Comparison of ENCODE assay signal across 1 cellular context in the genomic region with DNA sequence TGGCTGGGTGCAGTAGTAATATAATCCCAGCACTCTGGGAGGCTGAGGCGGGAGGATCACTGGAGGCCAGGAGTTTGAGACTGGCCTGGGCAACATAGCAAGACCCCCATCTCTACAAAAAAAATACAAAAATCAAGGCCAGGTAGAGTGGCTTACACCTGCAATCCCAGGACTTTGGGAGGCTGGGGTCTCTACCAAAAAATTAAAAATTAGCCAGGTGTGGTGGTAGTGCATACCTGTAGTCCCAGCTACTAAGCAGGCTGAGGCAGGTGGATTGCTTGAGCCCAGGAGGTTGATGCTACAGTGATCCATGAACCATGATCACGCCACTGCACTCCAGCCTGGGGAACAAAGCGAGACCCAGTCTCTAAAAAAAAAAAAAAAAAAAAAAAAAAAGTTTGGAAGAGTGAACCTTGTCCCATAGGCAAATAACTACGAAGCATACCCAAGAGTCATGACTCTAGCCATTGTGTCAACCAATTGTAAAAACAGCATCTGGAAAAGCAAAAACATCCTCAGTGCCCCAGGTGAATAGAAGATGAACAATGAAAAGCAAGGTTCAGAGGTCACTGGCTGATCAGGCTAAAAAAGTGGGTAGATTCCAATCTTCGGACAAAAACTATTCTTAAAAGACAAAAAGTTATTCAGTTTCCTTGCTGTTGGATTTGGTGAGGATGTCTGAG.
A peak's percentile ranks its signal among the peaks of the same experiment; 100 is the strongest.
TF ChIP-seq lines count a peak whose summit lies in the region.

No MANE protein-coding gene starts in this region.

TF ChIP-seq in HepG2, 621 proteins besides CTCF, POLR2A, EP300 and RAD21 (continued from another document and continues in another):
- TF ChIP-seq, protein P1, sequence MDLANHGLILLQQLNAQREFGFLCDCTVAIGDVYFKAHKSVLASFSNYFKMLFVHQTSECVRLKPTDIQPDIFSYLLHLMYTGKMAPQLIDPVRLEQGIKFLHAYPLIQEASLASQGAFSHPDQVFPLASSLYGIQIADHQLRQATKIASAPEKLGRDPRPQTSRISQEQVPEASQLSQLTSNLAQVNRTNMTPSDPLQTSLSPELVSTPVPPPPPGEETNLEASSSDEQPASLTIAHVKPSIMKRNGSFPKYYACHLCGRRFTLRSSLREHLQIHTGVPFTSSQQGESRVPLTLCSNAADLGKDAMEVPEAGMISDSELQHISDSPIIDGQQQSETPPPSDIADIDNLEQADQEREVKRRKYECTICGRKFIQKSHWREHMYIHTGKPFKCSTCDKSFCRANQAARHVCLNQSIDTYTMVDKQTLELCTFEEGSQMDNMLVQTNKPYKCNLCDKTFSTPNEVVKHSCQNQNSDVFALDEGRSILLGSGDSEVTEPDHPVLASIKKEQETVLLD (CRISPR knock-in tag; IDR thresholded peaks at IDR 0.05; ENCODE audit: low read depth): no peak
- TF ChIP-seq MATR3 (CRISPR knock-in tag; IDR thresholded peaks at IDR 0.05): no peak
- TF ChIP-seq, protein P2, sequence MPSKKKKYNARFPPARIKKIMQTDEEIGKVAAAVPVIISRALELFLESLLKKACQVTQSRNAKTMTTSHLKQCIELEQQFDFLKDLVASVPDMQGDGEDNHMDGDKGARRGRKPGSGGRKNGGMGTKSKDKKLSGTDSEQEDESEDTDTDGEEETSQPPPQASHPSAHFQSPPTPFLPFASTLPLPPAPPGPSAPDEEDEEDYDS (CRISPR knock-in tag; IDR thresholded peaks at IDR 0.05): no peak
- TF ChIP-seq KMT2A (CRISPR knock-in tag; IDR thresholded peaks at IDR 0.05): no peak
- no peak for TF ChIP-seq RFXANK (CRISPR knock-in tag; IDR thresholded peaks at IDR 0.05)
- TF ChIP-seq GABPB1 (CRISPR knock-in tag; IDR thresholded peaks at IDR 0.05): no peak
- TF ChIP-seq, protein P3, sequence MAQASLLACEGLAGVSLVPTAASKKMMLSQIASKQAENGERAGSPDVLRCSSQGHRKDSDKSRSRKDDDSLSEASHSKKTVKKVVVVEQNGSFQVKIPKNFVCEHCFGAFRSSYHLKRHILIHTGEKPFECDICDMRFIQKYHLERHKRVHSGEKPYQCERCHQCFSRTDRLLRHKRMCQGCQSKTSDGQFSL (CRISPR knock-in tag; IDR thresholded peaks at IDR 0.05): no peak
- no peak for TF ChIP-seq HES4 (CRISPR knock-in tag; IDR thresholded peaks at IDR 0.05; ENCODE audit: borderline replicate concordance)
- no peak for TF ChIP-seq TAF15 (IDR thresholded peaks at IDR 0.05; ENCODE audit: low read depth, low read length, poor library complexity, severe bottlenecking)
- no peak for TF ChIP-seq BRCA1 (CRISPR knock-in tag; IDR thresholded peaks at IDR 0.05)
- peak; percentile 38; the same call in 1 of the 2 replicates for TF ChIP-seq ZKSCAN8 (CRISPR knock-in tag; IDR thresholded peaks at IDR 0.05; ENCODE audit: borderline replicate concordance)
- TF ChIP-seq ERF (CRISPR knock-in tag; IDR thresholded peaks at IDR 0.05): peak; percentile 56
- no peak for TF ChIP-seq MBD4 (IDR thresholded peaks at IDR 0.05; ENCODE audit: borderline replicate concordance, low read length)
- no peak for TF ChIP-seq KAT7 (CRISPR knock-in tag; IDR thresholded peaks at IDR 0.05; ENCODE audit: borderline replicate concordance)
- TF ChIP-seq, protein P4, sequence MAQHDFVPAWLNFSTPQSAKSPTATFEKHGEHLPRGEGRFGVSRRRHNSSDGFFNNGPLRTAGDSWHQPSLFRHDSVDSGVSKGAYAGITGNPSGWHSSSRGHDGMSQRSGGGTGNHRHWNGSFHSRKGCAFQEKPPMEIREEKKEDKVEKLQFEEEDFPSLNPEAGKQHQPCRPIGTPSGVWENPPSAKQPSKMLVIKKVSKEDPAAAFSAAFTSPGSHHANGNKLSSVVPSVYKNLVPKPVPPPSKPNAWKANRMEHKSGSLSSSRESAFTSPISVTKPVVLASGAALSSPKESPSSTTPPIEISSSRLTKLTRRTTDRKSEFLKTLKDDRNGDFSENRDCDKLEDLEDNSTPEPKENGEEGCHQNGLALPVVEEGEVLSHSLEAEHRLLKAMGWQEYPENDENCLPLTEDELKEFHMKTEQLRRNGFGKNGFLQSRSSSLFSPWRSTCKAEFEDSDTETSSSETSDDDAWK (CRISPR knock-in tag; IDR thresholded peaks at IDR 0.05): no peak
- no peak for TF ChIP-seq HNRNPUL1 (IDR thresholded peaks at IDR 0.05; ENCODE audit: low read depth, low read length)
- TF ChIP-seq DPF2 (CRISPR knock-in tag; IDR thresholded peaks at IDR 0.05; ENCODE audit: borderline replicate concordance, low read depth): no peak
- TF ChIP-seq KDM3A (CRISPR knock-in tag; IDR thresholded peaks at IDR 0.05; ENCODE audit: low read depth): no peak
- TF ChIP-seq STAT5B (CRISPR knock-in tag; IDR thresholded peaks at IDR 0.05): no peak
- no peak for TF ChIP-seq ARID2 (CRISPR knock-in tag; IDR thresholded peaks at IDR 0.05; ENCODE audit: borderline replicate concordance)
- TF ChIP-seq SIN3B (IDR thresholded peaks at IDR 0.05; ENCODE audit: low read length): no peak
- peak; percentile 67 for TF ChIP-seq PPARG (CRISPR knock-in tag; conservative IDR thresholded peaks at IDR 0.05)
- TF ChIP-seq, protein P5, sequence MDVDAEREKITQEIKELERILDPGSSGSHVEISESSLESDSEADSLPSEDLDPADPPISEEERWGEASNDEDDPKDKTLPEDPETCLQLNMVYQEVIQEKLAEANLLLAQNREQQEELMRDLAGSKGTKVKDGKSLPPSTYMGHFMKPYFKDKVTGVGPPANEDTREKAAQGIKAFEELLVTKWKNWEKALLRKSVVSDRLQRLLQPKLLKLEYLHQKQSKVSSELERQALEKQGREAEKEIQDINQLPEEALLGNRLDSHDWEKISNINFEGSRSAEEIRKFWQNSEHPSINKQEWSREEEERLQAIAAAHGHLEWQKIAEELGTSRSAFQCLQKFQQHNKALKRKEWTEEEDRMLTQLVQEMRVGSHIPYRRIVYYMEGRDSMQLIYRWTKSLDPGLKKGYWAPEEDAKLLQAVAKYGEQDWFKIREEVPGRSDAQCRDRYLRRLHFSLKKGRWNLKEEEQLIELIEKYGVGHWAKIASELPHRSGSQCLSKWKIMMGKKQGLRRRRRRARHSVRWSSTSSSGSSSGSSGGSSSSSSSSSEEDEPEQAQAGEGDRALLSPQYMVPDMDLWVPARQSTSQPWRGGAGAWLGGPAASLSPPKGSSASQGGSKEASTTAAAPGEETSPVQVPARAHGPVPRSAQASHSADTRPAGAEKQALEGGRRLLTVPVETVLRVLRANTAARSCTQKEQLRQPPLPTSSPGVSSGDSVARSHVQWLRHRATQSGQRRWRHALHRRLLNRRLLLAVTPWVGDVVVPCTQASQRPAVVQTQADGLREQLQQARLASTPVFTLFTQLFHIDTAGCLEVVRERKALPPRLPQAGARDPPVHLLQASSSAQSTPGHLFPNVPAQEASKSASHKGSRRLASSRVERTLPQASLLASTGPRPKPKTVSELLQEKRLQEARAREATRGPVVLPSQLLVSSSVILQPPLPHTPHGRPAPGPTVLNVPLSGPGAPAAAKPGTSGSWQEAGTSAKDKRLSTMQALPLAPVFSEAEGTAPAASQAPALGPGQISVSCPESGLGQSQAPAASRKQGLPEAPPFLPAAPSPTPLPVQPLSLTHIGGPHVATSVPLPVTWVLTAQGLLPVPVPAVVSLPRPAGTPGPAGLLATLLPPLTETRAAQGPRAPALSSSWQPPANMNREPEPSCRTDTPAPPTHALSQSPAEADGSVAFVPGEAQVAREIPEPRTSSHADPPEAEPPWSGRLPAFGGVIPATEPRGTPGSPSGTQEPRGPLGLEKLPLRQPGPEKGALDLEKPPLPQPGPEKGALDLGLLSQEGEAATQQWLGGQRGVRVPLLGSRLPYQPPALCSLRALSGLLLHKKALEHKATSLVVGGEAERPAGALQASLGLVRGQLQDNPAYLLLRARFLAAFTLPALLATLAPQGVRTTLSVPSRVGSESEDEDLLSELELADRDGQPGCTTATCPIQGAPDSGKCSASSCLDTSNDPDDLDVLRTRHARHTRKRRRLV (CRISPR knock-in tag; IDR thresholded peaks at IDR 0.05): no peak; the same call in 1 of the 2 replicates
- TF ChIP-seq ZNF234 (CRISPR knock-in tag; conservative IDR thresholded peaks at IDR 0.05): no peak
- TF ChIP-seq, protein P6, sequence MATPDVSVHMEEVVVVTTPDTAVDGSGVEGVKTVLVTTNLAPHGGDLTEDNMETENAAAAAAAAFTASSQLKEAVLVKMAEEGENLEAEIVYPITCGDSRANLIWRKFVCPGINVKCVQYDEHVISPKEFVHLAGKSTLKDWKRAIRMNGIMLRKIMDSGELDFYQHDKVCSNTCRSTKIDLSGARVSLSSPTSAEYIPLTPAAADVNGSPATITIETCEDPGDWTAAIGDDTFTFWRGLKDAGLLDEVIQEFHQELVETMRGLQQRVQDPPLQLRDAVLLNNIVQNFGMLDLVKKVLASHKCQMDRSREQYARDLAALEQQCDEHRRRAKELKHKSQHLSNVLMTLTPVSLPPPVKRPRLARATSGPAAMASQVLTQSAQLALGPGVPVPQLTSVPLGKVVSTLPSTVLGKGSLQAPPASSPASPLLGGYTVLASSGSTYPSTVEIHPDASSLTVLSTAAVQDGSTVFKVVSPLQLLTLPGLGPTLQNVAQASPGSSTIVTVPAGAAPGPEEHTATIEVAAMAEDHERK (CRISPR knock-in tag; IDR thresholded peaks at IDR 0.05; ENCODE audit: low read depth): no peak
- TF ChIP-seq CEBPG (CRISPR knock-in tag; IDR thresholded peaks at IDR 0.05): peak; percentile 73
- no peak for TF ChIP-seq AKAP8 (CRISPR knock-in tag; IDR thresholded peaks at IDR 0.05)
- TF ChIP-seq, protein P7, sequence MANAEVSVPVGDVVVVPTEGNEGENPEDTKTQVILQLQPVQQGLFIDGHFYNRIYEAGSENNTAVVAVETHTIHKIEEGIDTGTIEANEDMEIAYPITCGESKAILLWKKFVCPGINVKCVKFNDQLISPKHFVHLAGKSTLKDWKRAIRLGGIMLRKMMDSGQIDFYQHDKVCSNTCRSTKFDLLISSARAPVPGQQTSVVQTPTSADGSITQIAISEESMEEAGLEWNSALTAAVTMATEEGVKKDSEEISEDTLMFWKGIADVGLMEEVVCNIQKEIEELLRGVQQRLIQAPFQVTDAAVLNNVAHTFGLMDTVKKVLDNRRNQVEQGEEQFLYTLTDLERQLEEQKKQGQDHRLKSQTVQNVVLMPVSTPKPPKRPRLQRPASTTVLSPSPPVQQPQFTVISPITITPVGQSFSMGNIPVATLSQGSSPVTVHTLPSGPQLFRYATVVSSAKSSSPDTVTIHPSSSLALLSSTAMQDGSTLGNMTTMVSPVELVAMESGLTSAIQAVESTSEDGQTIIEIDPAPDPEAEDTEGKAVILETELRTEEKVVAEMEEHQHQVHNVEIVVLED (CRISPR knock-in tag; IDR thresholded peaks at IDR 0.05; ENCODE audit: borderline replicate concordance): no peak
- TF ChIP-seq ATRX (CRISPR knock-in tag; IDR thresholded peaks at IDR 0.05; ENCODE audit: borderline replicate concordance): no peak
- TF ChIP-seq NFYB (CRISPR knock-in tag; IDR thresholded peaks at IDR 0.05): no peak
- no peak for TF ChIP-seq SUZ12 (IDR thresholded peaks at IDR 0.05; ENCODE audit: low read depth, low read length)
- TF ChIP-seq ZNF430 (CRISPR knock-in tag; IDR thresholded peaks at IDR 0.05): 0 out of 2 replicates have a peak, but pooled peaks have one; percentile 24
- no peak; the same call in 1 of the 2 replicates for TF ChIP-seq SMC3 (IDR thresholded peaks at IDR 0.05; ENCODE audit: low read length)
- TF ChIP-seq, protein P8, sequence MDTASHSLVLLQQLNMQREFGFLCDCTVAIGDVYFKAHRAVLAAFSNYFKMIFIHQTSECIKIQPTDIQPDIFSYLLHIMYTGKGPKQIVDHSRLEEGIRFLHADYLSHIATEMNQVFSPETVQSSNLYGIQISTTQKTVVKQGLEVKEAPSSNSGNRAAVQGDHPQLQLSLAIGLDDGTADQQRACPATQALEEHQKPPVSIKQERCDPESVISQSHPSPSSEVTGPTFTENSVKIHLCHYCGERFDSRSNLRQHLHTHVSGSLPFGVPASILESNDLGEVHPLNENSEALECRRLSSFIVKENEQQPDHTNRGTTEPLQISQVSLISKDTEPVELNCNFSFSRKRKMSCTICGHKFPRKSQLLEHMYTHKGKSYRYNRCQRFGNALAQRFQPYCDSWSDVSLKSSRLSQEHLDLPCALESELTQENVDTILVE (CRISPR knock-in tag; IDR thresholded peaks at IDR 0.05): peak; percentile 48; the same call in 1 of the 2 replicates
- TF ChIP-seq POLR2AphosphoS5 (IDR thresholded peaks at IDR 0.05; ENCODE audit: low read depth, low read length): no peak
- TF ChIP-seq, protein P9, sequence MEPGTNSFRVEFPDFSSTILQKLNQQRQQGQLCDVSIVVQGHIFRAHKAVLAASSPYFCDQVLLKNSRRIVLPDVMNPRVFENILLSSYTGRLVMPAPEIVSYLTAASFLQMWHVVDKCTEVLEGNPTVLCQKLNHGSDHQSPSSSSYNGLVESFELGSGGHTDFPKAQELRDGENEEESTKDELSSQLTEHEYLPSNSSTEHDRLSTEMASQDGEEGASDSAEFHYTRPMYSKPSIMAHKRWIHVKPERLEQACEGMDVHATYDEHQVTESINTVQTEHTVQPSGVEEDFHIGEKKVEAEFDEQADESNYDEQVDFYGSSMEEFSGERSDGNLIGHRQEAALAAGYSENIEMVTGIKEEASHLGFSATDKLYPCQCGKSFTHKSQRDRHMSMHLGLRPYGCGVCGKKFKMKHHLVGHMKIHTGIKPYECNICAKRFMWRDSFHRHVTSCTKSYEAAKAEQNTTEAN (CRISPR knock-in tag; conservative IDR thresholded peaks at IDR 0.05): peak; percentile 66; the same call in 1 of the 2 replicates
- TF ChIP-seq, protein P10, sequence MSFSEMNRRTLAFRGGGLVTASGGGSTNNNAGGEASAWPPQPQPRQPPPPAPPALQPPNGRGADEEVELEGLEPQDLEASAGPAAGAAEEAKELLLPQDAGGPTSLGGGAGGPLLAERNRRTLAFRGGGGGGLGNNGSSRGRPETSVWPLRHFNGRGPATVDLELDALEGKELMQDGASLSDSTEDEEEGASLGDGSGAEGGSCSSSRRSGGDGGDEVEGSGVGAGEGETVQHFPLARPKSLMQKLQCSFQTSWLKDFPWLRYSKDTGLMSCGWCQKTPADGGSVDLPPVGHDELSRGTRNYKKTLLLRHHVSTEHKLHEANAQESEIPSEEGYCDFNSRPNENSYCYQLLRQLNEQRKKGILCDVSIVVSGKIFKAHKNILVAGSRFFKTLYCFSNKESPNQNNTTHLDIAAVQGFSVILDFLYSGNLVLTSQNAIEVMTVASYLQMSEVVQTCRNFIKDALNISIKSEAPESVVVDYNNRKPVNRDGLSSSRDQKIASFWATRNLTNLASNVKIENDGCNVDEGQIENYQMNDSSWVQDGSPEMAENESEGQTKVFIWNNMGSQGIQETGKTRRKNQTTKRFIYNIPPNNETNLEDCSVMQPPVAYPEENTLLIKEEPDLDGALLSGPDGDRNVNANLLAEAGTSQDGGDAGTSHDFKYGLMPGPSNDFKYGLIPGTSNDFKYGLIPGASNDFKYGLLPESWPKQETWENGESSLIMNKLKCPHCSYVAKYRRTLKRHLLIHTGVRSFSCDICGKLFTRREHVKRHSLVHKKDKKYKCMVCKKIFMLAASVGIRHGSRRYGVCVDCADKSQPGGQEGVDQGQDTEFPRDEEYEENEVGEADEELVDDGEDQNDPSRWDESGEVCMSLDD (CRISPR knock-in tag; IDR thresholded peaks at IDR 0.05; ENCODE audit: borderline replicate concordance): no peak
- no peak for TF ChIP-seq ZNF496 (CRISPR knock-in tag; IDR thresholded peaks at IDR 0.05; ENCODE audit: insufficient replicate concordance)
- TF ChIP-seq ZBTB7B (CRISPR knock-in tag; IDR thresholded peaks at IDR 0.05): peak; percentile 44; the same call in 1 of the 2 replicates
- TF ChIP-seq, protein P11, sequence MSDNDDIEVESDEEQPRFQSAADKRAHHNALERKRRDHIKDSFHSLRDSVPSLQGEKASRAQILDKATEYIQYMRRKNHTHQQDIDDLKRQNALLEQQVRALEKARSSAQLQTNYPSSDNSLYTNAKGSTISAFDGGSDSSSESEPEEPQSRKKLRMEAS (IDR thresholded peaks at IDR 0.05): no peak; the same call in 1 of the 2 replicates
